In the genomic region with DNA sequence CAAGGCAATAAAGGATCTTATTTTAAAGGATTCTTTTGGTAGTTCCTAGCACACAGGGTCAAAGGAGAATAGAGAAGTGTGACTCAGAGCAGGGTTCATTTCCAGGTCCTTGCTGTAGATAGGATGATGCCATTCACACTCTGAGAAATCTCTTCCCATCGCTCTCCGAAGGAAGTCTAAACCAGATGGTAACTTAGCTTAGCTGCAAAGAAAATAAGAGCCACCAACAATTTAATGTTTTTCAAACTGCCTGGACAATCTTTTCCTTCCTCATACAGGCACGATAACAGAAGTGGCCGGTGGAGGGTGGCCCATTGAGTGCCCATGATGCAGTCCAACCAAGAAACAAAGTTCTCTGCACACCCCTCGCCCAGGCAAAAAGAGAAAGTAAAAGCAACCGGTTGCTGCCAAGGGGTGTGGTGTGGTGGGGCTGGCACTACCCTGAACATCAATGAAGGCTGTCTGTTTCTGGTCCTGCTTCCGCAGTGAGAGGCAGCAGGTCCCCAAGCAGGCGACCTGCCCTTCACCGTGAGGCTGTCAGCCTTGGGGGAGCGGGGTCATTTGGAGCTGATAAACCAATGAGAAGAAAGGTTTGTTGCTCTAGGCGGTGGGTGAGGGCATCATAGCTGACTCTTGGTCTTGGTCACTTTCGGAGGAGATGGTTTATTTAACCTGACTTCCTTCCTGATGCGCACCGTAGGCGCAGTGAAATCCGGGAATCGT, we compare ENCODE assay signal across 8 cellular contexts. TPM values are rescaled to one million over a fixed set of nuclear protein-coding genes. Genes with fewer than 3 reads are reported as not detected.
A peak's percentile ranks its signal among the peaks of the same experiment; 100 is the strongest.
DNase-seq lines count a peak whose midpoint lies in the region; ATAC-seq and TF ChIP-seq lines count a peak whose summit lies in the region.

No MANE protein-coding gene starts in this region.

- H3K4me2 ChIP-seq in hepatocyte, result peak overlapping the region; percentile 87

- H2AFZ ChIP-seq in hepatocyte, result no peak overlapping the region

- H3K9me2 ChIP-seq in hepatocyte (replicated peaks; ENCODE audit: insufficient read depth), result no peaks in the 10 kb centered on the region

- H4K20me1 ChIP-seq in hepatocyte (ENCODE audit: insufficient read depth, poor library complexity, severe bottlenecking), result no peaks in the 10 kb centered on the region

- 62% methylated on average over 17 of the region's 17 CpGs for WGBS in hepatocyte (ENCODE audit: low lambda C conversion rate, missing lambda C conversion rate)

- H3K79me2 ChIP-seq in hepatocyte, result no peaks in the 10 kb centered on the region

- peak; percentile 35 for DNase-seq in GM03348 (ENCODE audit: low spot score)
- DNase-seq in NCI-H748 (lab: John Stamatoyannopoulos, UW; ENCODE audit: unreplicated experiment), result peak; percentile 48
- DNase-seq in activated gamma-delta T cell (lab: John Stamatoyannopoulos, UW), result peak; percentile 11
- no peak for DNase-seq in hepatocyte (ENCODE audit: low spot score)
- DNase-seq in stimulated activated CD4-positive, alpha-beta T cell treated with anti-CD3 and anti-CD28 coated beads, Interleukin-15, amount 100 ng/mL, for 48 hours (ENCODE audit: low read depth in 2 of 2), result peak; percentile 36 to 44
- no peak for DNase-seq in midbrain (lab: John Stamatoyannopoulos, UW)
- no peak for DNase-seq in KBM-7

- peaks cover 19% of the 10 kb centered on the region for H3K4me1 ChIP-seq in hepatocyte (ENCODE audit: insufficient read depth)

- H3K4me3 ChIP-seq in hepatocyte, result no peak overlapping the region

- ATAC-seq in GM21737 (IDR thresholded peaks at IDR 0.05; ENCODE audit: unreplicated experiment), result peak; percentile 33

- in situ Hi-C loops in KBM-7 (cut with MboI; ENCODE audit: low pct_unique_long_range_greater_than_20kb, low sequenced_read_pairs), result no loop called here

- TF ChIP-seq CTCF in hepatocyte (IDR thresholded peaks at IDR 0.05; ENCODE audit: poor library complexity), result no peak

- no peaks in the 10 kb centered on the region for H3K36me3 ChIP-seq in hepatocyte (replicated peaks; ENCODE audit: insufficient read depth, low read depth)

- no peak overlapping the region for H3K27ac ChIP-seq in hepatocyte

- H3K27me3 ChIP-seq in hepatocyte, result no peaks in the 10 kb centered on the region

- no peaks in the 10 kb centered on the region for H3K9me3 ChIP-seq in hepatocyte (ENCODE audit: low read depth)

RNA-seq across cellular contexts. Expression of a gene that starts 1.0 kb away (rescaled TPM):
- total RNA-seq in hepatocyte, result 16.2 and 17.7 TPM in 2 replicates
- polyA plus RNA-seq in hepatocyte, result 4.2 and 8.1 TPM in 2 replicates

Comparison
In these comparisons a context has a peak if more than half of its experiments do, and no peak if none do; other contexts are left out.
1. DNase-seq: peak in GM03348 (single experiment), NCI-H748 (single experiment), activated gamma-delta T cell (single experiment) and stimulated activated CD4-positive, alpha-beta T cell treated with anti-CD3 and anti-CD28 coated beads, Interleukin-15, amount 100 ng/mL, for 48 hours (2 of 2); none in hepatocyte (single experiment), midbrain (single experiment) and KBM-7 (single experiment).